Comparison of ENCODE assay signal across 8 cellular contexts in genomic region chr3:100709840-100710235, GRCh38. TPM values are rescaled to one million over a fixed set of nuclear protein-coding genes. Genes with fewer than 3 reads are reported as not detected.
DNase-seq lines count a peak whose midpoint lies in the region; ATAC-seq and TF ChIP-seq lines count a peak whose summit lies in the region.

No MANE protein-coding gene starts in this region.

- CTCF ChIA-PET in mammary epithelial cell (lab: Charles Lee; ENCODE audit: low non-redundant PET) = interaction anchor here (0.6 to 0.9 kb wide), 2 partner anchors 11 to 106 kb away, joined by 3 to 4 read pairs; no protein-coding TSS in a partner anchor

- no peaks in the 10 kb centered on the region for H3K9me3 ChIP-seq in mammary epithelial cell (replicated peaks; ENCODE audit: insufficient read depth, low read length)

- peak overlapping the region; percentile 82 for H3K27ac Mint-ChIP-seq in T-helper 1 cell treated with Interleukin-12 subunit alpha and Interleukin-12 subunit beta and Interleukin-4 antibody, amounts not matched to agents 30 μg/mL and 1 μg/mL, for 36 hours

- intact Hi-C loops in mammary epithelial cell (cut with micrococcal nuclease) = loop anchor here (1.0 to 2.0 kb wide), 3 partner anchors 59 to 247 kb away; no protein-coding TSS in a partner anchor

- in situ Hi-C loops in Caki2 (cut with HindIII; ENCODE audit: low pct_unique_long_range_greater_than_20kb, low sequenced_read_pairs) = no loop called here
- in situ Hi-C loops in mammary epithelial cell (cut with MboI; ENCODE audit: low sequenced_read_pairs in 2 of 2) = no loop called here

- peaks cover 54% of the 10 kb centered on the region for H3K79me2 ChIP-seq in mammary epithelial cell (ENCODE audit: insufficient read depth, low read length)

- ATAC-seq in HG03521 (IDR thresholded peaks at IDR 0.05; ENCODE audit: unreplicated experiment) = no peak
- no peak for ATAC-seq in HG02981 (IDR thresholded peaks at IDR 0.05; ENCODE audit: unreplicated experiment)

- peak overlapping the region; percentile 97 for H3K27ac ChIP-seq in mammary epithelial cell (ENCODE audit: insufficient read depth, low read depth, low read length)

- H2AFZ ChIP-seq in mammary epithelial cell (ENCODE audit: low read depth, low read length) = peak overlapping the region; percentile 35

- peaks cover 22% of the 10 kb centered on the region for H3K36me3 Mint-ChIP-seq in T-helper 1 cell treated with Interleukin-12 subunit alpha and Interleukin-12 subunit beta and Interleukin-4 antibody, amounts not matched to agents 30 μg/mL and 1 μg/mL, for 36 hours (ENCODE audit: low read depth)

- peaks cover 13% of the 10 kb centered on the region for H4K20me1 ChIP-seq in mammary epithelial cell (ENCODE audit: insufficient read depth, low read length)

- H3K4me1 ChIP-seq in mammary epithelial cell (ENCODE audit: insufficient read depth, low read length) = peaks cover 31% of the 10 kb centered on the region

- H3K9me3 Mint-ChIP-seq in T-helper 1 cell treated with Interleukin-12 subunit alpha and Interleukin-12 subunit beta and Interleukin-4 antibody, amounts not matched to agents 30 μg/mL and 1 μg/mL, for 36 hours = peaks cover 10% of the 10 kb centered on the region

- TF ChIP-seq CTCF in mammary epithelial cell (conservative IDR thresholded peaks at IDR 0.05 in 1 of 2, IDR thresholded peaks at IDR 0.05 in 1 of 2; ENCODE audit: extremely low read depth in 1 of 2, insufficient read depth in 1 of 2, low read depth in 1 of 2, low read length in 2 of 2) = no peak

- peak overlapping the region; percentile 74 for H3K4me3 Mint-ChIP-seq in T-helper 1 cell treated with Interleukin-12 subunit alpha and Interleukin-12 subunit beta and Interleukin-4 antibody, amounts not matched to agents 30 μg/mL and 1 μg/mL, for 36 hours

- H3K4me3 ChIP-seq in mammary epithelial cell (replicated peaks in 1 of 3; ENCODE audit: insufficient read depth in 1 of 3, low read depth in 2 of 3, low read length in 3 of 3) = peak overlapping the region; percentile 83 to 98 (median 93)

- WGBS in mammary epithelial cell (ENCODE audit: low coverage, missing lambda C conversion rate) = 2% methylated on average over 9 of the region's 23 CpGs

- no peaks in the 10 kb centered on the region for H3K27me3 Mint-ChIP-seq in T-helper 1 cell treated with Interleukin-12 subunit alpha and Interleukin-12 subunit beta and Interleukin-4 antibody, amounts not matched to agents 30 μg/mL and 1 μg/mL, for 36 hours (ENCODE audit: low read depth)

- peak overlapping the region; percentile 97 for H3K9ac ChIP-seq in mammary epithelial cell (ENCODE audit: insufficient read depth, low read length)

- H3K4me1 Mint-ChIP-seq in T-helper 1 cell treated with Interleukin-12 subunit alpha and Interleukin-12 subunit beta and Interleukin-4 antibody, amounts not matched to agents 30 μg/mL and 1 μg/mL, for 36 hours (ENCODE audit: low read depth) = peaks cover 31% of the 10 kb centered on the region

- no TSS peak for BruUV-seq in mammary epithelial cell (replicated peaks; lab: Mats Ljungman, UMichigan)

- H3K36me3 ChIP-seq in mammary epithelial cell (ENCODE audit: insufficient read depth, low read length) = peaks cover 8% of the 10 kb centered on the region

- H3K27me3 ChIP-seq in mammary epithelial cell (ENCODE audit: insufficient read depth, low read length) = no peaks in the 10 kb centered on the region

- DNase-seq in Caki2 (ENCODE audit: low read depth) (peak; percentile 38), HPDE6-E6E7 (ENCODE audit: extremely low spot score) (peak; percentile 9), mammary epithelial cell (peak; percentile 32), iris pigment epithelial cell (ENCODE audit: low read depth) (peak; percentile 34), smooth muscle cell of the brain vasculature (ENCODE audit: low read depth, low spot score) (peak; percentile 2)

- dilution Hi-C loops in mammary epithelial cell (cut with HindIII; ENCODE audit: low sequenced_read_pairs) = no loop called here

- H3K4me2 ChIP-seq in mammary epithelial cell (ENCODE audit: insufficient read depth, low read depth, low read length) = peak overlapping the region; percentile 81

RNA-seq across cellular contexts. Expression of gene TFG, which starts 0.5 kb away (rescaled TPM):
- total RNA-seq in Caki2 (2014; rRNA removed; shearing (Covaris generic); ENCODE audit: low replicate concordance) = 75.9 and 79.6 TPM in 2 replicates
- total RNA-seq in mammary epithelial cell = 100 to 1,000 TPM; 129 to 137 TPM
- polyA plus RNA-seq in mammary epithelial cell = 169 TPM
- 71.6 TPM for polyA minus RNA-seq in mammary epithelial cell
